Comparison of ENCODE assay signal across 1 cellular context in the genomic region with DNA sequence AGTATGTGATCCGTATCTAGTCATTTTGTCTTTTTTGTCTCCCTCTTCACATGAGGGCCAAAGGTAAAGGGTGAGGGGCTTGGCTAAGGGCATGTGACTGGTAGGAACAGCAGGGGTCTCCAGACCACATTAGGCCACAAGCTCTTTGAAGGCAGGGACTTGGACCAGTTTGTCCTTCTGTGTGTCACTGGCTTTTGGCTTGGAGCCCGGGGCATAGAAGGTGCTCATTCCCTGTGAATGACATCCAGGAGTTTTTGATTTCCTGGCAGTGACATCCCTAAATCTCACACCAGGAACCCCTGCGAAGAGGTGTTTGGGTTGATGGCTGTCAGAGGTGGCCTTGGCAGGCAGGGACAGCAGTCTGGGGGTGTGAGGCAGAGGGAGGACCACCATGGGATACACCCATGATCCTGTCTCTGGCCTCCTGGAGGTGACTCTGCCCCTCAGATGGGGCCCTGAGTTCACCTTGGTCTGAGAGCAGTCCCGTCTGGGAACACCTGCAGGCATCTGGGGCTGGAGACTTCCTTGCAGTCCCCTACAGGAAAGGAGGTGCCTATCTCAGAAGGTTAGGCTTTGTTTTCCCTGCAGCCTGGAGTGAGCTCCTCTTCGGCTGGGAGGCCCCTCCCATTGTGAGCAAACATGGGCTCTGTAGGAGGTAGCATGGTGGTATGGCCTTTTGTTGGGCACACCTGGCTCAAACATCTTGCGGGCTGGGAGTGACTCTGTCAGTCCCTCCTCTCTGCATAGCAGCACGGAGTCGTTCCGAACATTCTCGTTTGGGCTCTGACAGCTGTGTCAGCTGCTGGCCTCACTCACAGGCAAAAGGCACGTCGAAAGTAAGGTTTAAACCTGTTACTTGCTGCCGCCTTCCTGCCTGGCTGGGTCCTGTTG.
TF ChIP-seq lines count a peak whose summit lies in the region.

No MANE protein-coding gene starts in this region.

TF ChIP-seq in K562, 482 proteins besides CTCF, POLR2A, EP300 and RAD21 (continued from another document):
- TF ChIP-seq ZNF655 (CRISPR knock-in tag; IDR thresholded peaks at IDR 0.05) (no peak), PTBP1 (IDR thresholded peaks at IDR 0.05; ENCODE audit: low read depth, low read length) (no peak), RAD51 (IDR thresholded peaks at IDR 0.05; ENCODE audit: borderline replicate concordance, low read depth) (no peak)
